1 cellular context compared by ENCODE assay signal in genomic region chr1:37692078-37692833, GRCh38.
TF ChIP-seq lines count a peak whose summit lies in the region.

CDCA8 (plus strand) TSS chr1:37692516; CDS start chr1:37692691, 175 bp downstream.

TF ChIP-seq in HEK293, 187 proteins besides CTCF, POLR2A, EP300 and RAD21 (continued from another document and continues in another):
- TF ChIP-seq ZNF704 (tag by site-specific recombination; IDR thresholded peaks at IDR 0.05), result no peak
- no peak; the same call in 1 of the 2 replicates for TF ChIP-seq ZEB2 (tag by site-specific recombination; IDR thresholded peaks at IDR 0.05)
- TF ChIP-seq ZNF311 (tag by site-specific recombination; IDR thresholded peaks at IDR 0.05; ENCODE audit: borderline replicate concordance), result no peak
- no peak for TF ChIP-seq FEZF1 (tag by site-specific recombination; IDR thresholded peaks at IDR 0.05)
- no peak for TF ChIP-seq ZNF530 (tag by site-specific recombination; IDR thresholded peaks at IDR 0.05; ENCODE audit: low read depth)
- no peak for TF ChIP-seq ZNF473 (tag by site-specific recombination; IDR thresholded peaks at IDR 0.05)
- no peak for TF ChIP-seq ZNF121 (tag by site-specific recombination; IDR thresholded peaks at IDR 0.05)
- peak; percentile 91 for TF ChIP-seq ZNF341 (tag by site-specific recombination; IDR thresholded peaks at IDR 0.05; ENCODE audit: low read depth)
- TF ChIP-seq ZNF561 (tag by site-specific recombination; IDR thresholded peaks at IDR 0.05; ENCODE audit: borderline replicate concordance), result no peak
- no peak for TF ChIP-seq ZNF16 (tag by site-specific recombination; IDR thresholded peaks at IDR 0.05; ENCODE audit: low read depth)
- TF ChIP-seq PATZ1 (tag by site-specific recombination; IDR thresholded peaks at IDR 0.05), result peak; percentile 94; the same call in 1 of the 2 replicates
- TF ChIP-seq ZNF837 (tag by site-specific recombination; IDR thresholded peaks at IDR 0.05), result no peak
- TF ChIP-seq ZNF391 (tag by site-specific recombination; IDR thresholded peaks at IDR 0.05; ENCODE audit: borderline replicate concordance, low read depth), result 0 out of 2 replicates have a peak, but pooled peaks have one; percentile 17
- TF ChIP-seq ZFP69B (tag by site-specific recombination; IDR thresholded peaks at IDR 0.05), result peak; percentile 16; the same call in 1 of the 2 replicates
- TF ChIP-seq ZSCAN16 (tag by site-specific recombination; IDR thresholded peaks at IDR 0.05), result no peak
- peak; percentile 80; the same call in 1 of the 2 replicates for TF ChIP-seq ZBTB7A (tag by site-specific recombination; IDR thresholded peaks at IDR 0.05; ENCODE audit: low read depth)
- no peak for TF ChIP-seq ZNF362 (tag by site-specific recombination; IDR thresholded peaks at IDR 0.05)
- TF ChIP-seq ZNF626 (tag by site-specific recombination; IDR thresholded peaks at IDR 0.05), result no peak
- no peak for TF ChIP-seq ZNF354C (tag by site-specific recombination; IDR thresholded peaks at IDR 0.05; ENCODE audit: borderline replicate concordance, low read depth)
- no peak for TF ChIP-seq ZNF776 (tag by site-specific recombination; IDR thresholded peaks at IDR 0.05; ENCODE audit: borderline replicate concordance)
- TF ChIP-seq HOXC10 (CRISPR knock-in tag; IDR thresholded peaks at IDR 0.05), result 0 out of 2 replicates have a peak, but pooled peaks have one; percentile 11
- no peak for TF ChIP-seq ZNF416 (tag by site-specific recombination; IDR thresholded peaks at IDR 0.05)
- no peak for TF ChIP-seq ZNF571 (tag by site-specific recombination; IDR thresholded peaks at IDR 0.05)
- TF ChIP-seq SP3 (tag by site-specific recombination; IDR thresholded peaks at IDR 0.05), result peak; percentile 94
- no peak for TF ChIP-seq ZFHX2 (tag by site-specific recombination; conservative IDR thresholded peaks at IDR 0.05)
- no peak for TF ChIP-seq HOXA7 (CRISPR knock-in tag; IDR thresholded peaks at IDR 0.05; ENCODE audit: borderline replicate concordance)
- TF ChIP-seq ZNF548 (tag by site-specific recombination; IDR thresholded peaks at IDR 0.05), result no peak
- 0 out of 2 replicates have a peak, but pooled peaks have one; percentile 53 for TF ChIP-seq KLF7 (tag by site-specific recombination; IDR thresholded peaks at IDR 0.05; ENCODE audit: borderline replicate concordance)
- no peak for TF ChIP-seq ZNF37A (tag by site-specific recombination; IDR thresholded peaks at IDR 0.05)
- no peak for TF ChIP-seq ZBTB1 (tag by site-specific recombination; IDR thresholded peaks at IDR 0.05)
- TF ChIP-seq ZNF792 (tag by site-specific recombination; IDR thresholded peaks at IDR 0.05), result no peak
- no peak for TF ChIP-seq YY2 (tag by site-specific recombination; IDR thresholded peaks at IDR 0.05)
- no peak for TF ChIP-seq ZNF18 (tag by site-specific recombination; IDR thresholded peaks at IDR 0.05)
- TF ChIP-seq EGR2 (tag by site-specific recombination; IDR thresholded peaks at IDR 0.05; ENCODE audit: low read depth), result no peak
- TF ChIP-seq ZNF426 (tag by site-specific recombination; IDR thresholded peaks at IDR 0.05), result no peak
- no peak for TF ChIP-seq ATF2 (tag by site-specific recombination; IDR thresholded peaks at IDR 0.05; ENCODE audit: low read depth)
- 0 out of 2 replicates have a peak, but pooled peaks have one; percentile 28 for TF ChIP-seq ZNF692 (tag by site-specific recombination; IDR thresholded peaks at IDR 0.05)
- TF ChIP-seq GLIS1 (tag by site-specific recombination; IDR thresholded peaks at IDR 0.05), result peak; percentile 51; the same call in 1 of the 2 replicates
- no peak for TF ChIP-seq GLI2 (tag by site-specific recombination; IDR thresholded peaks at IDR 0.05; ENCODE audit: borderline replicate concordance, low read depth)
- no peak for TF ChIP-seq ZNF560 (tag by site-specific recombination; IDR thresholded peaks at IDR 0.05; ENCODE audit: borderline replicate concordance)
- no peak for TF ChIP-seq HIC1 (tag by site-specific recombination; IDR thresholded peaks at IDR 0.05)
- no peak for TF ChIP-seq ZNF433 (tag by site-specific recombination; IDR thresholded peaks at IDR 0.05; ENCODE audit: low read depth)
- no peak for TF ChIP-seq ZNF223 (tag by site-specific recombination; IDR thresholded peaks at IDR 0.05)
- no peak for TF ChIP-seq TSHZ1 (tag by site-specific recombination; IDR thresholded peaks at IDR 0.05; ENCODE audit: borderline replicate concordance)
- no peak for TF ChIP-seq BCL6B (tag by site-specific recombination; IDR thresholded peaks at IDR 0.05)
- no peak for TF ChIP-seq ZNF404 (tag by site-specific recombination; IDR thresholded peaks at IDR 0.05)
- peak; percentile 78 for TF ChIP-seq ZNF335 (tag by site-specific recombination; conservative IDR thresholded peaks at IDR 0.05)
- no peak for TF ChIP-seq ZNF292 (tag by site-specific recombination; IDR thresholded peaks at IDR 0.05; ENCODE audit: borderline replicate concordance, low read depth)
- no peak for TF ChIP-seq ZNF555 (tag by site-specific recombination; conservative IDR thresholded peaks at IDR 0.05)
- TF ChIP-seq ZNF138 (tag by site-specific recombination; IDR thresholded peaks at IDR 0.05; ENCODE audit: borderline replicate concordance), result no peak
